ENCODE assay signal across 22 cellular contexts in genomic region chr2:58341047-58341446, GRCh38.
"Had no signal": no experiment of that assay in that cellular context is flagged by ENCODE, and none has a peak within 500 bp of the region (broad histone marks: within the 10 kb centered on the region; RNA-seq: fewer than 3 reads in every experiment).

No MANE protein-coding gene starts in this region.

- H3K27ac ChIP-seq: right atrium auricular region, skin epidermis, transverse colon had no signal

- H3K9me3 Mint-ChIP-seq: nephron progenitor cell had no signal

- H3K9me3 ChIP-seq: transverse colon had no signal

- H3K36me3 ChIP-seq: right atrium auricular region, transverse colon had no signal

- H3K27me3 ChIP-seq: right atrium auricular region, transverse colon had no signal

- H3K27ac Mint-ChIP-seq: activated naive CD8-positive, alpha-beta T cell treated with anti-CD3 and anti-CD28 coated beads, Interleukin-2, amount 50 U/mL, for 24 hours; immature natural killer cell; nephron progenitor cell; progenitor cell of endocrine pancreas had no signal

- ATAC-seq: activated naive CD8-positive, alpha-beta T cell treated with anti-CD3 and anti-CD28 coated beads, Interleukin-2, amount 50 U/mL, for 24 hours; stimulated activated naive CD8-positive, alpha-beta T cell treated with anti-CD3 and anti-CD28 coated beads, Interleukin-15, Interleukin-2, amounts not matched to agents 100 U/mL and 50 U/mL, for 24 hours had no signal

- H3K4me1 ChIP-seq: right atrium auricular region, transverse colon had no signal

- H3K27me3 Mint-ChIP-seq: progenitor cell of endocrine pancreas had no signal

- H3K4me3 Mint-ChIP-seq: activated naive CD8-positive, alpha-beta T cell treated with anti-CD3 and anti-CD28 coated beads, Interleukin-2, amount 50 U/mL, for 24 hours; immature natural killer cell; nephron progenitor cell had no signal

- H3K4me1 Mint-ChIP-seq: activated naive CD8-positive, alpha-beta T cell treated with anti-CD3 and anti-CD28 coated beads, Interleukin-2, amount 50 U/mL, for 24 hours; immature natural killer cell had no signal

- DNase-seq: activated CD4-positive, alpha-beta T cell treated with anti-CD3 and anti-CD28 coated beads, Interleukin-2, amount 50 U/mL, for 1 hour; activated CD4-positive, CD25-positive, alpha-beta regulatory T cell; activated CD8-positive, alpha-beta memory T cell treated with anti-CD3 and anti-CD28 coated beads for 24 hours; activated naive CD4-positive, alpha-beta T cell treated with Interleukin-2 at 50 U/mL for 16 hours; activated naive CD8-positive, alpha-beta T cell treated with anti-CD3 and anti-CD28 coated beads, Interleukin-2, amount 50 U/mL, for 24 hours; activated T-cell treated with anti-CD3 and anti-CD28 coated beads for 4 hours; aorta; cerebellar nuclear complex; effector CD8-positive, alpha-beta T cell; foreskin fibroblast; glutamatergic neuron; hypothalamus; immature natural killer cell; mesenchymal stem cell; nephron progenitor cell; stimulated activated CD4-positive, alpha-beta T cell treated with anti-CD3 and anti-CD28 coated beads, Interleukin-15, amount 100 ng/mL, for 24 hours; stimulated activated CD4-positive, alpha-beta T cell treated with anti-CD3 and anti-CD28 coated beads, Interleukin-4, amount 100 ng/mL, for 1 hour; stimulated activated naive CD8-positive, alpha-beta T cell treated with anti-CD3 and anti-CD28 coated beads, Interleukin-15, Interleukin-2, amounts not matched to agents 100 U/mL and 50 U/mL, for 24 hours; transverse colon had no signal

- H3K4me3 ChIP-seq: right atrium auricular region, skin epidermis, transverse colon had no signal
